Comparison of ENCODE assay signal across 8 cellular contexts in the genomic region with DNA sequence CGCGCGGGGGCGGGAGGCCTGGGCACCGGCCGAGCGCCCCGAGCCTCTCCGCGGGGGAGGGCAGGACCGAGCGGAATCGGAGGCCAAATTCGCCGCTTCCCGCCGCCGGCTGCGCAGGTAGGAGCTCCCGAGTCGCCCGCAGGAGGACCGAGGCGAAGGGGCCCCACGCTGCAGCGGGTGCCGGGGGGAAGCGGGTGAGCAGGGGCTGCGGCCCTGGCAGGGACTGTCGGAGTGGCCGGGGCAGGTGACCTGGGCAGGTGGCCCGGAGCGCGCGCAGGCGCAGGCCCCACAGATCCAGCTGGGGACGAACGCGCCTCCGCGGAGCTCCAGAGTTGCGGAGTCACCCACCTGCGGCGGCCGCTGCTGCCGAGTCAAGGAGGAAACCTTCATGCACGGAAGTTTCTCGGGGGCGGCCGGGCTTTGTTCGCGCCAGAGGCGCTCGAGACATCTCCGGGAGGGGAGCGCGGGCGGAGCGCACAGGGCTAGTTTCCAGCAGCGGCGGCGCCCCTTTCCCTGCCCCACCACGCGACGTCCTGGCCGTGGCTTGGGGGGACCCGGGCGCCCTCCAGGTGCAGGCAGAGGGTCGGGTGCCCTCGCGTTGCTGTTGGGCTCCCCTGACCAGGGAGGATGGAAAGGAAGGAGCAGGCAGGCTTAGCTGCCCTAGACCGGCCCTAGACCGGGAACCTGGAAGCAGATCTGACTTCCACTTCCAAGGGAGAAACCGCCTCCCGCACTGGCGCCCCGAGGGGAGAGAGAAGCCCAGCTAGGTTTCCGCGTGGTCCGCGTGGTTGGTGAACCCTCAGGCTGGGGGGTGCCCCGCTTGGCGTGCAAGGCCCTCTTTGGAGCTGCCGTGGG. TPM values are rescaled to one million over a fixed set of nuclear protein-coding genes. Genes with fewer than 3 reads are reported as not detected.
DNase-seq lines count a peak whose midpoint lies in the region; ATAC-seq, FAIRE-seq and TF ChIP-seq lines count a peak whose summit lies in the region.

No MANE protein-coding gene starts in this region.

- peaks cover 97% of the 10 kb centered on the region for H3K27me3 ChIP-seq in HUES6 (ENCODE audit: control insufficient read depth, insufficient read depth, low read length)

- H3K4me1 Mint-ChIP-seq in activated B cell treated with CpG ODN at 0.5 μM for 24 hours: peaks cover 46% of the 10 kb centered on the region

- no peaks in the 10 kb centered on the region for H3K27me3 Mint-ChIP-seq in activated B cell treated with CpG ODN at 0.5 μM for 24 hours

- H3K27ac ChIP-seq in HUES6 (ENCODE audit: low read depth, low read length): no peak overlapping the region

- POLR2A ChIA-PET in activated B cell treated with CpG ODN at 0.5 μM for 24 hours (lab: Charles Lee): interaction anchor here (0.5 to 7.0 kb wide), 14 partner anchors 9 to 256 kb away, joined by 3 to 147 read pairs (median 8); a partner anchor contains a TSS

- intact Hi-C loops in activated B cell treated with CpG ODN at 0.5 μM for 24 hours (cut with micrococcal nuclease): loop anchor here (1.0 to 5.0 kb wide), 5 partner anchors 8 to 406 kb away; a partner anchor contains a TSS

- peaks cover 6% of the 10 kb centered on the region for H3K36me3 Mint-ChIP-seq in activated B cell treated with CpG ODN at 0.5 μM for 24 hours (ENCODE audit: low read depth)

- no peak overlapping the region for H3K27ac Mint-ChIP-seq in activated B cell treated with CpG ODN at 0.5 μM for 24 hours

- ATAC-seq in GM19452 (IDR thresholded peaks at IDR 0.05; ENCODE audit: unreplicated experiment) (peak; percentile 29), activated B cell treated with CpG ODN at 0.5 μM for 24 hours (ENCODE audit: low read depth) (peak; percentile 13)

- no peaks in the 10 kb centered on the region for H3K36me3 ChIP-seq in HUES6 (ENCODE audit: control insufficient read depth, insufficient read depth, low read length)

- no peak for TF ChIP-seq CTCF in activated B cell treated with CpG ODN at 0.5 μM for 24 hours (IDR thresholded peaks at IDR 0.05)

- H3K4me3 Mint-ChIP-seq in activated B cell treated with CpG ODN at 0.5 μM for 24 hours: peak overlapping the region; percentile 87

- CTCF ChIA-PET in activated B cell treated with CpG ODN at 0.5 μM for 24 hours (lab: Charles Lee): interaction anchor here (0.6 to 4.0 kb wide), 7 partner anchors 8 to 165 kb away, joined by 3 to 22 read pairs (median 3); no protein-coding TSS in a partner anchor

- peak overlapping the region; percentile 63 for H3K4me3 ChIP-seq in HUES6 (ENCODE audit: low read depth, low read length)

- FAIRE-seq in frontal cortex (lab: Jason Lieb, UNC): no peak

- H3K9ac ChIP-seq in HUES6 (ENCODE audit: low read length): peak overlapping the region; percentile 7

- H3K9me3 Mint-ChIP-seq in activated B cell treated with CpG ODN at 0.5 μM for 24 hours: no peaks in the 10 kb centered on the region

- peaks cover 14% of the 10 kb centered on the region for H3K4me1 ChIP-seq in HUES6 (ENCODE audit: control insufficient read depth, insufficient read depth, low read length)

- DNase-seq in AG20443 (ENCODE audit: low spot score): peak; percentile 38
- peak; percentile 60 for DNase-seq in activated B cell treated with CpG ODN at 0.5 μM for 24 hours
- peak; percentile 53 for DNase-seq in cerebellum (ENCODE audit: low spot score)
- peak; percentile 23 to 30 for DNase-seq in lung microvascular endothelial cell (ENCODE audit: low read depth in 2 of 2)
- peak; percentile 33 to 62 for DNase-seq in stimulated activated CD8-positive, alpha-beta memory T cell treated with anti-CD3 and anti-CD28 coated beads, Interleukin-7, amount 100 ng/mL, for 4 hours (ENCODE audit: low read depth in 2 of 2)
- DNase-seq in frontal cortex (ENCODE audit: low spot score in 2 of 2): no peak

- no peaks in the 10 kb centered on the region for H3K9me3 ChIP-seq in HUES6 (ENCODE audit: control insufficient read depth, insufficient read depth, low read depth, low read length)

RNA-seq across cellular contexts. Expression of a gene that starts 0.6 kb away (rescaled TPM):
- total RNA-seq in activated B cell treated with CpG ODN at 0.5 μM for 24 hours (27.8 and 38.9 TPM in 2 replicates), cerebellum (2.1 TPM), lung microvascular endothelial cell (0.60 and 0.65 TPM in 2 replicates), frontal cortex (1.6 TPM)

Comparison
In these comparisons a context has a peak if more than half of its experiments do, and no peak if none do; other contexts are left out.
1. DNase-seq: peak in AG20443 (single experiment), activated B cell treated with CpG ODN at 0.5 μM for 24 hours (single experiment), cerebellum (single experiment), lung microvascular endothelial cell (2 of 2) and stimulated activated CD8-positive, alpha-beta memory T cell treated with anti-CD3 and anti-CD28 coated beads, Interleukin-7, amount 100 ng/mL, for 4 hours (2 of 2); none in frontal cortex (0 of 2).